24 cellular contexts compared by ENCODE assay signal in the genomic region with DNA sequence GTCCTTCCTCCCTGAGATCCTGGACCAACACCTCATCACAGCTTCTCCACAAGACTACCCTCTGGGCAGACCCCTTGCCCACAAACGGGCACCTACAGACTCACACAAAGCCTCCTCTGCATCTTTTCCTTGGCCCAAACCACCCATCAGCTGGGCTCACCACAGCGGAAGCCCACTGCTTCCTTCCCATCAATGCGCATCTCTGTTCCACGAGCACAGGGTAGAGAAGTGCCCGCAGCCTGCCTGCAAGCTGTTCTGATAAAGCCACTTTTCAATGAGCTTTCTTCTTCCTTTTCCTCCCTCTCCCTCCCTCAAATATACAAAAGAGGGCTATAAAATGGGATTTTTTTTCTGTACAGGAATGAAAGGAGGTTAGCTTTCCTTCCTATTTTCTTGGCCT.
DNase-seq lines count a peak whose midpoint lies in the region; ATAC-seq and TF ChIP-seq lines count a peak whose summit lies in the region.
"Had no signal": no experiment of that assay in that cellular context is flagged by ENCODE, and none has a peak within 500 bp of the region (broad histone marks: within the 10 kb centered on the region; RNA-seq: fewer than 3 reads in every experiment).

No MANE protein-coding gene starts in this region.

- peak overlapping the region; percentile 84 for H2BK120ac ChIP-seq in trophoblast cell (ENCODE audit: insufficient read depth, low read length, poor library complexity)

- H3K4me3 ChIP-seq in trophoblast cell (ENCODE audit: low read depth, low read length), result no peak overlapping the region
- H3K4me3 ChIP-seq: gastrocnemius medialis had no signal

- H2BK12ac ChIP-seq in trophoblast cell (ENCODE audit: low read length), result peak overlapping the region; percentile 91

- no peaks in the 10 kb centered on the region for H3K27me3 ChIP-seq in trophoblast cell (ENCODE audit: insufficient read depth, low read length)
- H3K27me3 ChIP-seq: brain microvascular endothelial cell, gastrocnemius medialis had no signal

- H3K27ac ChIP-seq in trophoblast cell (ENCODE audit: low read depth, low read length), result no peak overlapping the region
- H3K27ac ChIP-seq: brain microvascular endothelial cell, gastrocnemius medialis, WERI-Rb-1 had no signal

- no peak overlapping the region for H3K23ac ChIP-seq in trophoblast cell (ENCODE audit: low read length)

- peak overlapping the region; percentile 88 for H4K91ac ChIP-seq in trophoblast cell (ENCODE audit: low read depth, low read length)

- no peak for DNase-seq in activated naive CD4-positive, alpha-beta T cell treated with anti-CD3 and anti-CD28 coated beads, Interleukin-2, amount 50 U/mL, for 72 hours (ENCODE audit: low spot score in 2 of 2)
- DNase-seq in RPMI7951 (ENCODE audit: low read depth) (peak; percentile 57), trophoblast cell (no peak), chondrocyte (ENCODE audit: low spot score) (no peak), sciatic nerve (ENCODE audit: low spot score) (no peak)
- DNase-seq in activated naive CD8-positive, alpha-beta T cell treated with anti-CD3 and anti-CD28 coated beads, Interleukin-2, amount 50 U/mL, for 24 hours, result no peak
- DNase-seq: ACHN; activated naive CD4-positive, alpha-beta T cell treated with anti-CD3 and anti-CD28 coated beads, Interleukin-2, amount 50 U/mL, for 16 hours; brain microvascular endothelial cell; COR-L47; erythroblast; gastrocnemius medialis; GOT3; IMR-90; left colon; NCI-H1048; NCI-H2081; NCI-H510A; right cardiac atrium; WERI-Rb-1 had no signal

- ATAC-seq in activated naive CD4-positive, alpha-beta T cell treated with anti-CD3 and anti-CD28 coated beads, Interleukin-2, amount 50 U/mL, for 72 hours, result no peak
- no peak for ATAC-seq in activated naive CD8-positive, alpha-beta T cell treated with anti-CD3 and anti-CD28 coated beads, Interleukin-2, amount 50 U/mL, for 24 hours
- ATAC-seq in GM21717 (IDR thresholded peaks at IDR 0.05; ENCODE audit: unreplicated experiment), result no peak
- no peak for ATAC-seq in sciatic nerve
- ATAC-seq: gastrocnemius medialis, left colon, right cardiac atrium, Right ventricle myocardium inferior had no signal

- H3K36me3 ChIP-seq in trophoblast cell (ENCODE audit: control insufficient read depth in 1 of 2, insufficient read depth in 2 of 2, low read length in 2 of 2), result peaks cover 10 to 16% of the 10 kb centered on the region in 2 experiments
- H3K36me3 ChIP-seq: brain microvascular endothelial cell, WERI-Rb-1 had no signal

- H3K27me3 Mint-ChIP-seq in activated naive CD4-positive, alpha-beta T cell treated with anti-CD3 and anti-CD28 coated beads, Interleukin-2, amount 50 U/mL, for 24 hours, result no peaks in the 10 kb centered on the region
- H3K27me3 Mint-ChIP-seq in activated naive CD8-positive, alpha-beta T cell treated with anti-CD3 and anti-CD28 coated beads, Interleukin-2, amount 50 U/mL, for 24 hours, result no peaks in the 10 kb centered on the region
- H3K27me3 Mint-ChIP-seq in chondrocyte (ENCODE audit: low read depth), result no peaks in the 10 kb centered on the region

- H3K9me3 Mint-ChIP-seq in activated naive CD4-positive, alpha-beta T cell treated with anti-CD3 and anti-CD28 coated beads, Interleukin-2, amount 50 U/mL, for 24 hours, result no peaks in the 10 kb centered on the region
- H3K9me3 Mint-ChIP-seq in activated naive CD4-positive, alpha-beta T cell treated with anti-CD3 and anti-CD28 coated beads, Interleukin-2, amount 50 U/mL, for 72 hours, result no peaks in the 10 kb centered on the region
- H3K9me3 Mint-ChIP-seq in activated naive CD8-positive, alpha-beta T cell treated with anti-CD3 and anti-CD28 coated beads, Interleukin-2, amount 50 U/mL, for 24 hours, result no peaks in the 10 kb centered on the region
- H3K9me3 Mint-ChIP-seq in chondrocyte (ENCODE audit: low read depth), result no peaks in the 10 kb centered on the region
- H3K9me3 Mint-ChIP-seq: dendritic cell treated with granulocyte-macrophage colony-stimulating factor and Interleukin-4, amounts not matched to agents 40 ng/mL and 50 ng/mL, for 4 days had no signal

- WGBS in trophoblast cell (ENCODE audit: extremely low coverage, insufficient coverage, insufficient read length), result no CpG with 5 or more reads among the region's 5 CpGs

- peak overlapping the region; percentile 68 for H3K4ac ChIP-seq in trophoblast cell (ENCODE audit: low read depth, low read length)

- H2AFZ ChIP-seq in trophoblast cell (ENCODE audit: insufficient read depth, low read length, poor library complexity), result no peak overlapping the region

- no peak for TF ChIP-seq CTCF in chondrocyte (IDR thresholded peaks at IDR 0.05)

- peak overlapping the region; percentile 73 for H3K18ac ChIP-seq in trophoblast cell (ENCODE audit: low read length)

- peaks cover 17% of the 10 kb centered on the region for H3K36me3 Mint-ChIP-seq in activated naive CD4-positive, alpha-beta T cell treated with anti-CD3 and anti-CD28 coated beads, Interleukin-2, amount 50 U/mL, for 24 hours
- peaks cover 18 to 21% of the 10 kb centered on the region in 2 donors for H3K36me3 Mint-ChIP-seq in activated naive CD4-positive, alpha-beta T cell treated with anti-CD3 and anti-CD28 coated beads, Interleukin-2, amount 50 U/mL, for 72 hours
- H3K36me3 Mint-ChIP-seq in activated naive CD8-positive, alpha-beta T cell treated with anti-CD3 and anti-CD28 coated beads, Interleukin-2, amount 50 U/mL, for 24 hours (ENCODE audit: low read depth), result peaks cover 47% of the 10 kb centered on the region
- H3K36me3 Mint-ChIP-seq in chondrocyte (ENCODE audit: low read depth), result peaks cover 1% of the 10 kb centered on the region

- peaks cover 39% of the 10 kb centered on the region for H3K4me1 Mint-ChIP-seq in activated naive CD4-positive, alpha-beta T cell treated with anti-CD3 and anti-CD28 coated beads, Interleukin-2, amount 50 U/mL, for 24 hours
- H3K4me1 Mint-ChIP-seq in activated naive CD8-positive, alpha-beta T cell treated with anti-CD3 and anti-CD28 coated beads, Interleukin-2, amount 50 U/mL, for 24 hours, result peaks cover 60% of the 10 kb centered on the region
- H3K4me1 Mint-ChIP-seq in chondrocyte (ENCODE audit: low read depth), result peaks cover 26% of the 10 kb centered on the region

- H4K12ac ChIP-seq in trophoblast cell (ENCODE audit: low read depth, low read length), result no peak overlapping the region

- H4K8ac ChIP-seq in trophoblast cell (ENCODE audit: low read depth, low read length), result peak overlapping the region; percentile 41

- intact Hi-C loops in sciatic nerve (cut with DNase I), result no loop called here

- peaks cover 25% of the 10 kb centered on the region for H3K79me2 ChIP-seq in trophoblast cell (ENCODE audit: control insufficient read depth, insufficient read depth, low read length, poor library complexity)

- H2AK5ac ChIP-seq in trophoblast cell (ENCODE audit: low read length), result peak overlapping the region; percentile 80

- peak overlapping the region; percentile 87 for H3K27ac Mint-ChIP-seq in activated naive CD4-positive, alpha-beta T cell treated with anti-CD3 and anti-CD28 coated beads, Interleukin-2, amount 50 U/mL, for 24 hours
- peak overlapping the region in 1 of 2 donors; percentile 69 for H3K27ac Mint-ChIP-seq in activated naive CD4-positive, alpha-beta T cell treated with anti-CD3 and anti-CD28 coated beads, Interleukin-2, amount 50 U/mL, for 72 hours
- peak overlapping the region; percentile 36 for H3K27ac Mint-ChIP-seq in activated naive CD8-positive, alpha-beta T cell treated with anti-CD3 and anti-CD28 coated beads, Interleukin-2, amount 50 U/mL, for 24 hours
- no peak overlapping the region for H3K27ac Mint-ChIP-seq in chondrocyte (ENCODE audit: unreplicated experiment)
- H3K27ac Mint-ChIP-seq: dendritic cell treated with granulocyte-macrophage colony-stimulating factor and Interleukin-4, amounts not matched to agents 40 ng/mL and 50 ng/mL, for 4 days had no signal

- no peak overlapping the region for H3K4me3 Mint-ChIP-seq in activated naive CD4-positive, alpha-beta T cell treated with anti-CD3 and anti-CD28 coated beads, Interleukin-2, amount 50 U/mL, for 24 hours
- no peak overlapping the region for H3K4me3 Mint-ChIP-seq in activated naive CD8-positive, alpha-beta T cell treated with anti-CD3 and anti-CD28 coated beads, Interleukin-2, amount 50 U/mL, for 24 hours
- H3K4me3 Mint-ChIP-seq in chondrocyte (ENCODE audit: unreplicated experiment), result no peak overlapping the region
- H3K4me3 Mint-ChIP-seq: dendritic cell treated with granulocyte-macrophage colony-stimulating factor and Interleukin-4, amounts not matched to agents 40 ng/mL and 50 ng/mL, for 4 days had no signal

- H3K9ac ChIP-seq in trophoblast cell (ENCODE audit: low read length), result no peak overlapping the region

- peak overlapping the region; percentile 86 for H3K14ac ChIP-seq in trophoblast cell (ENCODE audit: low read length)

- peak overlapping the region; percentile 82 for H2BK5ac ChIP-seq in trophoblast cell (ENCODE audit: low read depth, low read length, poor library complexity)

- no peaks in the 10 kb centered on the region for H3K9me3 ChIP-seq in trophoblast cell (ENCODE audit: insufficient read depth, low read depth, low read length)
- H3K9me3 ChIP-seq: gastrocnemius medialis had no signal

- no peak overlapping the region for H3K4me2 ChIP-seq in trophoblast cell (ENCODE audit: low read length)

- H3K4me1 ChIP-seq in trophoblast cell (ENCODE audit: control insufficient read depth in 1 of 2, insufficient read depth in 2 of 2, low read length in 2 of 2), result peaks cover 36 to 48% of the 10 kb centered on the region in 2 experiments

- H3K79me1 ChIP-seq in trophoblast cell (ENCODE audit: low read length), result peaks cover 69% of the 10 kb centered on the region
